In the genomic region with DNA sequence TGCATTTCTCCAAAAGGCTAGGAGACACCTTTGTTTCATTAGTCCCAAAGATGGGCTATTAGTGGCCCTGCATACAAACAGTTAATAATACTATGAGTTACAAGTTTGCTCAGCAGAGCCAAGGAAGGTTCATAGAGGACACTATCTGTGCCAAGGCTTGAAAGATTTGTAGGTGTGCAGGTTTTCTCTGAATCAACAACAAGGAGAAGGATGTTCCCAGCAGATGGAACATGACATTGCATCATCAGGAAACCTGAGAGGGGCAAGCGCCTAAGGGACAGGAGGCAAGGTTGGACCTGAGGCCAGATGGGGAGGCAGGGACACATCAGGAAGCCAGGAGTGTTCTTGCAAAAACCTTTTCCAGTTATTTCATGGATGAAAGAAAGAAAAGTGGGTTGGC, we compare ENCODE assay signal across 16 cellular contexts. TPM values are rescaled to one million over a fixed set of nuclear protein-coding genes. Genes with fewer than 3 reads are reported as not detected.
A peak's percentile ranks its signal among the peaks of the same experiment; 100 is the strongest.
DNase-seq lines count a peak whose midpoint lies in the region; ATAC-seq, FAIRE-seq and TF ChIP-seq lines count a peak whose summit lies in the region.
"Had no signal": no experiment of that assay in that cellular context is flagged by ENCODE, and none has a peak within 500 bp of the region (broad histone marks: within the 10 kb centered on the region; RNA-seq: fewer than 3 reads in every experiment).

No MANE protein-coding gene starts in this region.

- no peak overlapping the region for H2BK15ac ChIP-seq in H1 (ENCODE audit: low read length)

- H3K27ac Mint-ChIP-seq in activated naive CD4-positive, alpha-beta T cell treated with anti-CD3 and anti-CD28 coated beads, Interleukin-2, amount 50 U/mL, for 24 hours: peak overlapping the region; percentile 56
- H3K27ac Mint-ChIP-seq in stimulated activated memory B cell treated with anti-CD40 and anti-IgM and Interleukin-4, amounts not matched to agents 10 μg/mL and 1 μg/mL and 100 μg/mL, for 72 hours: peak overlapping the region; percentile 58
- H3K27ac Mint-ChIP-seq: activated CD4-positive, alpha-beta T cell treated with anti-CD3 and anti-CD28 coated beads, Interleukin-2, amount 10 ng/mL, durations not matched to agents 7 days and 5 days had no signal

- peaks cover 0 to 2% (median 0%) of the 10 kb centered on the region in 4 experiments; a peak in 2 of 7 replicates for H3K4me1 ChIP-seq in H1 (replicated peaks in 1 of 4; ENCODE audit: control insufficient read depth in 3 of 4, insufficient read depth in 4 of 4, low read length in 3 of 4)

- peak overlapping the region; percentile 36; the same call in 1 of the 2 replicates for H2AFZ ChIP-seq in H1 (ENCODE audit: low read length)

- 89% methylated on average over 1 of the region's 1 CpG; no CpG with 5 or more reads in 1 of the 2 experiments for WGBS in H1 (ENCODE audit: extremely low coverage in 1 of 2, insufficient coverage in 1 of 2, insufficient read length in 1 of 2, insufficient replicate concordance in 2 of 2, low coverage in 1 of 2, low lambda C conversion rate in 2 of 2, missing lambda C conversion rate in 1 of 2), 2 experiments

- no peak overlapping the region for H3K4me3 ChIP-seq in H1 (ENCODE audit: extremely low read depth in 1 of 4, insufficient read depth in 2 of 4, low read depth in 3 of 4, low read length in 4 of 4)
- H3K4me3 ChIP-seq: ovary had no signal

- no peak for TF ChIP-seq CTCF in H1 (IDR thresholded peaks at IDR 0.05; ENCODE audit: control extremely low read depth in 1 of 3, insufficient read depth in 1 of 3, low read depth in 1 of 3, low read length in 3 of 3)

- TF ChIP-seq RAD21 in H1 (IDR thresholded peaks at IDR 0.05 in 1 of 2, conservative IDR thresholded peaks at IDR 0.05 in 1 of 2; ENCODE audit: low read depth in 2 of 2, low read length in 2 of 2): no peak

- H3K79me1 ChIP-seq in H1 (ENCODE audit: low read depth, low read length): no peaks in the 10 kb centered on the region

- no peak for FAIRE-seq in H1 (lab: Jason Lieb, UNC)

- no peaks in the 10 kb centered on the region for H3K27me3 ChIP-seq in H1 (replicated peaks in 1 of 4; ENCODE audit: control insufficient read depth in 3 of 4, extremely low read depth in 1 of 4, insufficient read depth in 3 of 4, low read length in 3 of 4)
- H3K27me3 ChIP-seq: ovary had no signal

- no peak overlapping the region for H4K5ac ChIP-seq in H1 (ENCODE audit: insufficient read length, low read depth, low read length)

- no peak overlapping the region for H3K56ac ChIP-seq in H1 (replicated peaks; ENCODE audit: insufficient read length, low read depth, low read length)

- peaks cover 4% of the 10 kb centered on the region for H3K9me3 Mint-ChIP-seq in activated naive CD4-positive, alpha-beta T cell treated with anti-CD3 and anti-CD28 coated beads, Interleukin-2, amount 50 U/mL, for 24 hours
- no peaks in the 10 kb centered on the region for H3K9me3 Mint-ChIP-seq in stimulated activated memory B cell treated with anti-CD40 and anti-IgM and Interleukin-4, amounts not matched to agents 10 μg/mL and 1 μg/mL and 100 μg/mL, for 72 hours

- no peaks in the 10 kb centered on the region for H3K36me3 ChIP-seq in H1 (ENCODE audit: control insufficient read depth in 2 of 4, insufficient read depth in 4 of 4, low read length in 3 of 4)
- H3K36me3 ChIP-seq: ovary had no signal

- no peaks in the 10 kb centered on the region for H4K20me1 ChIP-seq in H1 (replicated peaks in 1 of 2; ENCODE audit: control insufficient read depth in 1 of 2, insufficient read depth in 2 of 2, low read length in 2 of 2)

- H3K27me3 Mint-ChIP-seq in activated naive CD4-positive, alpha-beta T cell treated with anti-CD3 and anti-CD28 coated beads, Interleukin-2, amount 50 U/mL, for 24 hours: no peaks in the 10 kb centered on the region
- no peaks in the 10 kb centered on the region for H3K27me3 Mint-ChIP-seq in stimulated activated memory B cell treated with anti-CD40 and anti-IgM and Interleukin-4, amounts not matched to agents 10 μg/mL and 1 μg/mL and 100 μg/mL, for 72 hours
- H3K27me3 Mint-ChIP-seq: activated CD4-positive, alpha-beta T cell treated with anti-CD3 and anti-CD28 coated beads, Interleukin-2, amount 10 ng/mL, durations not matched to agents 7 days and 5 days had no signal

- no peaks in the 10 kb centered on the region for H3K9me3 ChIP-seq in H1 (ENCODE audit: insufficient read depth in 2 of 2, low read depth in 1 of 2, low read length in 1 of 2)
- H3K9me3 ChIP-seq: ovary had no signal

- TF ChIP-seq POLR2A in H1 (IDR thresholded peaks at IDR 0.05; ENCODE audit: control extremely low read depth in 1 of 2, low read depth in 2 of 2, low read length in 2 of 2): no peak

- no peak overlapping the region for H3K18ac ChIP-seq in H1 (ENCODE audit: extremely low read depth, low read length)

- no peak overlapping the region for H2BK120ac ChIP-seq in H1 (replicated peaks; ENCODE audit: low read depth, low read length)

- no peak for ATAC-seq in stimulated activated memory B cell treated with anti-CD40 and anti-IgM and Interleukin-4, amounts not matched to agents 10 μg/mL and 1 μg/mL and 100 μg/mL, for 72 hours
- no peak for ATAC-seq in GM21515 (IDR thresholded peaks at IDR 0.05; ENCODE audit: unreplicated experiment)

- no peak overlapping the region for H4K91ac ChIP-seq in H1 (replicated peaks; ENCODE audit: insufficient read length, low read length)

- H3K4me1 Mint-ChIP-seq in activated naive CD4-positive, alpha-beta T cell treated with anti-CD3 and anti-CD28 coated beads, Interleukin-2, amount 50 U/mL, for 24 hours: peaks cover 51% of the 10 kb centered on the region
- peaks cover 43% of the 10 kb centered on the region for H3K4me1 Mint-ChIP-seq in stimulated activated memory B cell treated with anti-CD40 and anti-IgM and Interleukin-4, amounts not matched to agents 10 μg/mL and 1 μg/mL and 100 μg/mL, for 72 hours

- H3K4ac ChIP-seq in H1 (replicated peaks; ENCODE audit: insufficient read length, low read depth, low read length): no peak overlapping the region

- no peak for DNase-seq in activated naive CD4-positive, alpha-beta T cell (lab: John Stamatoyannopoulos, UW)
- peak; percentile 53 for DNase-seq in NCI-H82 treated with DMSO at 0.1 percent for 48 hours (lab: John Stamatoyannopoulos, UW; ENCODE audit: unreplicated experiment)
- DNase-seq in H1 (ENCODE audit: low read depth in 1 of 2, low spot score in 2 of 2): no peak
- DNase-seq in NOMO-1 (lab: John Stamatoyannopoulos, UW; ENCODE audit: unreplicated experiment in 2 of 2): no peak
- DNase-seq in HPDE6-E6E7 (ENCODE audit: extremely low spot score): no peak
- DNase-seq: activated CD4-positive, alpha-beta T cell treated with anti-CD3 and anti-CD28 coated beads, Interleukin-2, amount 10 ng/mL, durations not matched to agents 7 days and 5 days; activated T-cell treated with anti-CD3 and anti-CD28 coated beads, Interleukin-2, amount 50 U/mL, for 48 hours; anterior cingulate cortex; dermis blood vessel endothelial cell; Karpas-422; mesenchymal stem cell; NCI-H187; ovary had no signal

- CTCF ChIA-PET in H1 (lab: Charles Lee; ENCODE audit: partially characterized antibody): interaction anchor here (1.2 kb wide), 1 partner anchor 130 kb away, joined by 3 read pairs; no protein-coding TSS in a partner anchor

- H3K27ac ChIP-seq in H1 (ENCODE audit: low read depth, low read length): no peak overlapping the region
- H3K27ac ChIP-seq: ovary had no signal

- no peak for TF ChIP-seq EP300 in H1 (IDR thresholded peaks at IDR 0.05; ENCODE audit: borderline replicate concordance in 1 of 2, low read depth in 2 of 2, low read length in 2 of 2)

- H3K23ac ChIP-seq in H1 (ENCODE audit: insufficient read length): no peak overlapping the region

- no peak overlapping the region for H4K8ac ChIP-seq in H1 (ENCODE audit: extremely low read depth, insufficient read depth, low read length)

- no peaks in the 10 kb centered on the region for H3K79me2 ChIP-seq in H1 (ENCODE audit: control insufficient read depth in 1 of 2, insufficient read depth in 2 of 2, low read length in 2 of 2)

- no peaks in the 10 kb centered on the region; the same call in 1 of the 2 replicates for H3K23me2 ChIP-seq in H1 (ENCODE audit: low read depth, low read length)

- no peak overlapping the region for H3K9ac ChIP-seq in H1 (replicated peaks in 1 of 4; ENCODE audit: extremely low read depth in 1 of 4, low read depth in 3 of 4, low read length in 3 of 4)

- H3K4me2 ChIP-seq in H1 (ENCODE audit: insufficient read depth in 1 of 2, low read depth in 2 of 2, low read length in 2 of 2): no peak overlapping the region

- H3K14ac ChIP-seq in H1 (ENCODE audit: insufficient read length): no peak overlapping the region

- peaks cover 4% of the 10 kb centered on the region for H3K36me3 Mint-ChIP-seq in activated naive CD4-positive, alpha-beta T cell treated with anti-CD3 and anti-CD28 coated beads, Interleukin-2, amount 50 U/mL, for 24 hours
- no peaks in the 10 kb centered on the region for H3K36me3 Mint-ChIP-seq in stimulated activated memory B cell treated with anti-CD40 and anti-IgM and Interleukin-4, amounts not matched to agents 10 μg/mL and 1 μg/mL and 100 μg/mL, for 72 hours

- no peak overlapping the region for H3K4me3 Mint-ChIP-seq in activated naive CD4-positive, alpha-beta T cell treated with anti-CD3 and anti-CD28 coated beads, Interleukin-2, amount 50 U/mL, for 24 hours
- H3K4me3 Mint-ChIP-seq in stimulated activated memory B cell treated with anti-CD40 and anti-IgM and Interleukin-4, amounts not matched to agents 10 μg/mL and 1 μg/mL and 100 μg/mL, for 72 hours: no peak overlapping the region
- H3K4me3 Mint-ChIP-seq: activated CD4-positive, alpha-beta T cell treated with anti-CD3 and anti-CD28 coated beads, Interleukin-2, amount 10 ng/mL, durations not matched to agents 7 days and 5 days had no signal

- no peak overlapping the region for H2BK5ac ChIP-seq in H1 (ENCODE audit: low read depth, low read length)

- H2BK20ac ChIP-seq in H1 (ENCODE audit: low read length): no peak overlapping the region

- POLR2A ChIA-PET in H1 (lab: Charles Lee; ENCODE audit: partially characterized antibody): no interaction called here

- H2BK12ac ChIP-seq in H1 (ENCODE audit: low read depth, low read length): no peak overlapping the region

- no peak overlapping the region for H2AK5ac ChIP-seq in H1 (ENCODE audit: low read depth, low read length)

TF ChIP-seq in H1, 55 proteins besides CTCF, POLR2A, EP300 and RAD21 (continues in another document):
- peak; percentile 75 for TF ChIP-seq CEBPB (IDR thresholded peaks at IDR 0.05; ENCODE audit: low read depth, low read length)

RNA-seq across cellular contexts. Expression of a gene that starts 35.4 kb away (rescaled TPM):
- total RNA-seq in H1 (2021; fragmentation: NEBNext Ultra II Directional; extraction: Animal tissue kit (Norgen Biotek cat#: 25700)): 10.5 and 11.8 TPM in 2 replicates
- polyA plus RNA-seq in H1 (2011; rRNA removed): 0.88 and 1.8 TPM in 2 replicates
- 2.1 TPM for polyA plus RNA-seq in H1 (2011; cell fraction: cytosol; rRNA removed)
- 0.81 TPM for polyA plus RNA-seq in H1 (2011; cell fraction: nucleus; rRNA removed)
- 1.5 to 6.2 TPM (median 2.0 TPM) in 4 replicates for polyA plus RNA-seq in H1 (2012, experiment 1 of 2)
- 0.47 TPM for polyA plus RNA-seq in H1 (2012, experiment 2 of 2)
- polyA plus RNA-seq in H1 (2013, experiment 1 of 2): 4.5 TPM
- 4.4 TPM for polyA plus RNA-seq in H1 (2013, experiment 2 of 2)
- polyA minus RNA-seq in H1 (2011; rRNA and poly(A)+ RNA removed): 3.7 and 8.3 TPM in 2 replicates
- polyA minus RNA-seq in H1 (2011; cell fraction: cytosol; rRNA and poly(A)+ RNA removed): 4.5 TPM
- 6.0 TPM for polyA minus RNA-seq in H1 (2011; cell fraction: nucleus; rRNA and poly(A)+ RNA removed)
